In the genomic region with DNA sequence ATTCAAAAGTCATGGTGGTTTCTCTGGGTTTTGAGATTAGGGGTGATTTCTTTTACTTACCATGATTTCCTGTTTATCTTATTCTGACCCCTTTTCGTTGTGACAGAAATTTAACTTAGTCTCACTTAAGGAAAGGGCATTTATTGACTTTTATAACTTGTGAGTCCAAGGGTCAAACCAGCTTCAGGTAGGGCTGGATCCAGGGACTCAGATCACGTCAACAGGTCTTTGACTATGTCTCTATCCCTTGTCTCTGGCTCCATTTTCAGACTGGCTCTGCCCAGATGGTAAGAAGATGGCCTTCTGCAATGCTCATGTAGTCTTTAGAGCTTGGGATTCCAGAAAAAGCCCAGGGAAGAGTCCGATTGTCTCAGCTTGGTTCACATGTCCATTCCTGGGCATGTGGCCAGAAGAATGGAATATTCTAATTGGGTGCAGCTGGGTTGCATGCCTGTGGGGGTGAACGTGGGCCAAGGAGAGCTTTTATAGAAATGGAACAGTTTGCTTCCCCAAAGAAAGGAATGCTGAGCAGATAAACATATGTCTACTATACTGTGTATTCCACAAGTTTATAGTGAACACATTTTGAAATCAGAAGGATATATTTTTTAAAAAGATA, we compare ENCODE assay signal across 19 cellular contexts.
DNase-seq lines count a peak whose midpoint lies in the region; ATAC-seq and TF ChIP-seq lines count a peak whose summit lies in the region.
"Had no signal": no experiment of that assay in that cellular context is flagged by ENCODE, and none has a peak within 500 bp of the region (broad histone marks: within the 10 kb centered on the region; RNA-seq: fewer than 3 reads in every experiment).

No MANE protein-coding gene starts in this region.

- peak; percentile 55 for DNase-seq in AG20443 (ENCODE audit: low spot score)
- DNase-seq in HS-5 (ENCODE audit: low read depth), result peak; percentile 53
- peak; percentile 89 for DNase-seq in choroid plexus epithelial cell (ENCODE audit: low read depth)
- peak; percentile 26 for DNase-seq in middle frontal gyrus (ENCODE audit: extremely low spot score, low spot score)
- no peak for DNase-seq in NCI-H1092 treated with DMSO at 0.1 percent for 48 hours (lab: John Stamatoyannopoulos, UW)
- no peak for DNase-seq in RPMI8226
- DNase-seq in activated naive CD4-positive, alpha-beta T cell treated with Interleukin-2 at 50 U/mL for 16 hours, result no peak
- DNase-seq: activated CD4-positive, alpha-beta T cell treated with anti-CD3 and anti-CD28 coated beads for 36 hours; activated CD8-positive, alpha-beta memory T cell treated with anti-CD3 and anti-CD28 coated beads, Interleukin-2, amount 10 ng/mL, durations not matched to agents 7 days and 5 days; adrenal gland; cerebellar nuclear complex; gastrocnemius medialis; left lung; NCI-H187; NCI-H446; pancreas; SIG-M5; testis had no signal

- no peak for ATAC-seq in HG02588 (IDR thresholded peaks at IDR 0.05; ENCODE audit: unreplicated experiment)
- ATAC-seq: activated CD4-positive, alpha-beta T cell treated with anti-CD3 and anti-CD28 coated beads for 36 hours; activated CD8-positive, alpha-beta memory T cell treated with anti-CD3 and anti-CD28 coated beads, Interleukin-2, amount 10 ng/mL, durations not matched to agents 7 days and 5 days; gastrocnemius medialis; left lung; pancreas had no signal

- TF ChIP-seq CTCF in choroid plexus epithelial cell (conservative IDR thresholded peaks at IDR 0.05; ENCODE audit: low read depth, low read length), result no peak

- no peak overlapping the region for H3K4me3 ChIP-seq in choroid plexus epithelial cell (ENCODE audit: low read depth, low read length)
- H3K4me3 ChIP-seq: adrenal gland, gastrocnemius medialis, left lung, pancreas, testis had no signal

Comparison
In these comparisons a context has a peak if more than half of its experiments do, and no peak if none do; other contexts are left out.
1. DNase-seq: peak in AG20443 (single experiment), HS-5 (single experiment), choroid plexus epithelial cell (single experiment) and middle frontal gyrus (single experiment); none in NCI-H1092 treated with DMSO at 0.1 percent for 48 hours (single experiment), RPMI8226 (single experiment) and activated naive CD4-positive, alpha-beta T cell treated with Interleukin-2 at 50 U/mL for 16 hours (single experiment).